10 cellular contexts compared by ENCODE assay signal in the genomic region with DNA sequence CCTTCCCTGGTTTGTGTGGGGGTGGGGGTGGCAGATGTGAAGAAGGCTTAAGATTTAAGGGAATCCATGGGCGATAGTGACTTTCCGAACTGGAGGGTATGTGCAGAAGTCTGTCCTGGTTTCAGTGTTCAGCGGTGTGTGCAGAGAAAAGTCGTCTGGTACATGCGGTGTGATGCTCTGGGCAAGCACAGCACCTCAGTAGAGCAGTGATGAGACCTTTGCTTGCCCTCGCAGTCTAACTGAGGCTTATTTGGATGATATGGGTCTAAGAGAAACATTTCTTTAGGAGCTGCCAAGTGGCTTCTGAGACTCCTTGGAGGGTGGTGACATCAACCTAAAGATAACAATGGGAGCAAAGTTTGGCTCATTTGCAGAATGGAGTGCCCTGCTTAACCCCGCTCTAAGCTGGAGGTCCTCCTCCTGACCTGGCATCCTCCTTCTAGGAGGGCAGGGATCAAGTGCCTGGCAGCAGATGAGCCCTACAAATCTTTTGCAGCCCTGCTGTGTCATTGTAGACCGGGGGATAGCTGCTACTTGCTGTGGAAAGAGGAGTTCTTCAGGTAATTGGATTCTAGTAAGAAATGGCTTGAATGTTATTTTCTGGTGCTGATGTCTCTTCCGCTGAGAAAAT.
A peak's percentile ranks its signal among the peaks of the same experiment; 100 is the strongest.
DNase-seq lines count a peak whose midpoint lies in the region; ATAC-seq and TF ChIP-seq lines count a peak whose summit lies in the region.
"Had no signal": no experiment of that assay in that cellular context is flagged by ENCODE, and none has a peak within 500 bp of the region (broad histone marks: within the 10 kb centered on the region; RNA-seq: fewer than 3 reads in every experiment).

No MANE protein-coding gene starts in this region.

- H3K4me1 Mint-ChIP-seq in brain: peaks cover 36% of the 10 kb centered on the region
- no peaks in the 10 kb centered on the region for H3K4me1 Mint-ChIP-seq in immature natural killer cell

- H3K4me3 Mint-ChIP-seq in brain: peak overlapping the region; percentile 83 to 95 (median 88)
- H3K4me3 Mint-ChIP-seq in immature natural killer cell: no peak overlapping the region

- DNase-seq in NCI-H1417 (lab: John Stamatoyannopoulos, UW): peak; percentile 32 to 60 (median 48)
- DNase-seq in NCI-H1417 treated with DMSO at 0.1 percent for 48 hours (lab: John Stamatoyannopoulos, UW): no peak
- no peak for DNase-seq in lower lobe of right lung
- peak; percentile 5 to 8 for DNase-seq in thyroid gland
- no peak for DNase-seq in immature natural killer cell
- DNase-seq in germinal center (ENCODE audit: low spot score): no peak
- DNase-seq in central memory CD4-positive, alpha-beta T cell: no peak
- DNase-seq: activated CD8-positive, alpha-beta memory T cell treated with anti-CD3 and anti-CD28 coated beads, Interleukin-2, amount 50 U/mL, for 4 hours; effector CD4-positive, alpha-beta T cell had no signal

- H3K36me3 ChIP-seq in lower lobe of right lung: no peaks in the 10 kb centered on the region
- no peaks in the 10 kb centered on the region for H3K36me3 ChIP-seq in thyroid gland

- H3K9me3 ChIP-seq in lower lobe of right lung (no peaks in the 10 kb centered on the region), thyroid gland (no peaks in the 10 kb centered on the region)

- peak; percentile 18 to 24 for ATAC-seq in lower lobe of right lung

- H3K9me3 Mint-ChIP-seq in brain: peaks cover 0 to 2% (median 0%) of the 10 kb centered on the region in 5 experiments
- H3K9me3 Mint-ChIP-seq in immature natural killer cell: peaks cover 0 to 24% (median 3%) of the 10 kb centered on the region in 6 donors

- H3K4me1 ChIP-seq in lower lobe of right lung: peaks cover 7% of the 10 kb centered on the region
- no peaks in the 10 kb centered on the region for H3K4me1 ChIP-seq in thyroid gland

- H3K36me3 Mint-ChIP-seq in brain (no peaks in the 10 kb centered on the region), immature natural killer cell (peaks cover 0 to under 1% (median 0%) of the 10 kb centered on the region in 3 donors)

- 12 to 13% methylated on average over 9 of the region's 9 CpGs for WGBS in thyroid gland, 2 donors

- no peak for TF ChIP-seq CTCF in brain (conservative IDR thresholded peaks at IDR 0.05)
- TF ChIP-seq CTCF in lower lobe of right lung (IDR thresholded peaks at IDR 0.05): no peak
- TF ChIP-seq CTCF in thyroid gland (IDR thresholded peaks at IDR 0.05): no peak

- H3K27me3 Mint-ChIP-seq in brain (peaks cover 38% of the 10 kb centered on the region), immature natural killer cell (ENCODE audit: low read depth in 3 of 3) (peaks cover 7 to 29% (median 8%) of the 10 kb centered on the region in 3 donors)

- no peak for TF ChIP-seq POLR2A in thyroid gland (IDR thresholded peaks at IDR 0.05)

- H3K27me3 ChIP-seq in lower lobe of right lung (ENCODE audit: low read depth): peaks cover 41% of the 10 kb centered on the region
- H3K27me3 ChIP-seq in thyroid gland: no peaks in the 10 kb centered on the region

- H3K27ac Mint-ChIP-seq in brain (peak overlapping the region; percentile 24 to 87 (median 76)), immature natural killer cell (no peak overlapping the region)

- intact Hi-C loops in lower lobe of right lung (cut with DNase I): no loop called here
- intact Hi-C loops in thyroid gland (cut with DNase I): no loop called here

- H3K4me3 ChIP-seq in lower lobe of right lung: peak overlapping the region; percentile 53
- H3K4me3 ChIP-seq in thyroid gland (replicated peaks in 1 of 3): peak overlapping the region; percentile 30 to 50 (median 48)

- H3K27ac ChIP-seq in lower lobe of right lung: no peak overlapping the region
- peak overlapping the region in 1 of 3 donors; percentile 33 for H3K27ac ChIP-seq in thyroid gland

Comparison
In these comparisons a context has a peak if more than half of its experiments do, and no peak if none do; other contexts are left out.
1. DNase-seq: peak in NCI-H1417 (3 of 3) and thyroid gland (2 of 2); none in NCI-H1417 treated with DMSO at 0.1 percent for 48 hours (single experiment), lower lobe of right lung (single experiment), immature natural killer cell (0 of 3), germinal center (single experiment) and central memory CD4-positive, alpha-beta T cell (single experiment).
2. H3K27ac Mint-ChIP-seq: peak in brain (5 of 5); none in immature natural killer cell (0 of 6).
3. H3K4me3 Mint-ChIP-seq: peak in brain (5 of 5); none in immature natural killer cell (0 of 5).